In genomic region chr12:14802961-14803829, GRCh38 we compare ENCODE assay signal across 1 cellular context.
A peak's percentile ranks its signal among the peaks of the same experiment; 100 is the strongest.
TF ChIP-seq lines count a peak whose summit lies in the region.

Gene C12orf60 (plus strand): TSS chr12:14803670. CDS start chr12:14822936, 19,266 bp downstream.
Gene WBP11 (minus strand): TSS chr12:14803478. CDS start chr12:14801383, 2,095 bp downstream.

TF ChIP-seq in GM23338, 12 proteins besides CTCF, POLR2A, EP300 and RAD21:
- TF ChIP-seq REST (IDR thresholded peaks at IDR 0.05; ENCODE audit: unreplicated experiment): no peak
- no peak for TF ChIP-seq ZNF331 (CRISPR knock-in tag; IDR thresholded peaks at IDR 0.05; ENCODE audit: low read depth)
- TF ChIP-seq STAT1 (IDR thresholded peaks at IDR 0.05; ENCODE audit: unreplicated experiment): no peak
- peak; percentile 94 for TF ChIP-seq POLR2AphosphoS5 (IDR thresholded peaks at IDR 0.05; ENCODE audit: low read depth)
- no peak for TF ChIP-seq ZNF114 (CRISPR knock-in tag; IDR thresholded peaks at IDR 0.05)
- no peak; the same call in 1 of the 2 replicates for TF ChIP-seq ETS1 (IDR thresholded peaks at IDR 0.05)
- TF ChIP-seq EZH2 (IDR thresholded peaks at IDR 0.05; ENCODE audit: low read depth, unreplicated experiment): no peak
- no peak for TF ChIP-seq JUNB (IDR thresholded peaks at IDR 0.05; ENCODE audit: unreplicated experiment)
- no peak for TF ChIP-seq NANOG (IDR thresholded peaks at IDR 0.05; ENCODE audit: borderline replicate concordance)
- TF ChIP-seq CREB1 (CRISPR knock-in tag; IDR thresholded peaks at IDR 0.05; ENCODE audit: low read depth): peak; percentile 91
